ENCODE assay signal across 16 cellular contexts in genomic region chr2:190792956-190793888, GRCh38.
DNase-seq lines count a peak whose midpoint lies in the region; ATAC-seq and TF ChIP-seq lines count a peak whose summit lies in the region.
"Had no signal": no experiment of that assay in that cellular context is flagged by ENCODE, and none has a peak within 500 bp of the region (broad histone marks: within the 10 kb centered on the region; RNA-seq: fewer than 3 reads in every experiment).

No MANE protein-coding gene starts in this region.

- no peak overlapping the region for H3K27ac ChIP-seq in OCI-LY7 (ENCODE audit: low read depth, low read length, poor library complexity, severe bottlenecking)
- H3K27ac ChIP-seq: brain microvascular endothelial cell, SK-N-MC had no signal

- no peaks in the 10 kb centered on the region for H3K9me3 Mint-ChIP-seq in natural killer cell treated with Interleukin-12 subunit alpha and Interleukin-12 subunit beta and Interleukin-15 and Interleukin-18, amount 100 ng/mL, for 72 hours
- H3K9me3 Mint-ChIP-seq in natural killer cell = no peaks in the 10 kb centered on the region
- H3K9me3 Mint-ChIP-seq in activated T-helper 2 cell treated with anti-CD3 and anti-CD28 coated beads, Interferon-gamma antibody, Interleukin-2, Interleukin-4, amounts not matched to agents 10 μg/mL and 5 μg/mL and 100 μg/mL, durations not matched to agents 14 hours and 24 hours and 36 hours = no peaks in the 10 kb centered on the region

- H3K27me3 ChIP-seq in kidney epithelial cell (ENCODE audit: control insufficient read depth, insufficient read depth, low read length) = no peaks in the 10 kb centered on the region
- H3K27me3 ChIP-seq: BE2C, brain microvascular endothelial cell, tibial nerve had no signal

- CTCF ChIA-PET in OCI-LY7 (lab: Charles Lee; ENCODE audit: unreplicated experiment) = no interaction called here

- H3K27ac Mint-ChIP-seq in natural killer cell treated with Interleukin-12 subunit alpha and Interleukin-12 subunit beta and Interleukin-15 and Interleukin-18, amount 100 ng/mL, for 72 hours = peak overlapping the region in 1 of 2 donors; percentile 90
- peak overlapping the region in 1 of 2 donors; percentile 26 for H3K27ac Mint-ChIP-seq in natural killer cell
- peak overlapping the region; percentile 72 for H3K27ac Mint-ChIP-seq in activated T-helper 2 cell treated with anti-CD3 and anti-CD28 coated beads, Interferon-gamma antibody, Interleukin-2, Interleukin-4, amounts not matched to agents 10 μg/mL and 5 μg/mL and 100 μg/mL, durations not matched to agents 14 hours and 24 hours and 36 hours

- H3K36me3 ChIP-seq in kidney epithelial cell (ENCODE audit: control insufficient read depth, insufficient read depth, low read length) (no peaks in the 10 kb centered on the region), OCI-LY7 (ENCODE audit: insufficient read depth, low read length) (no peaks in the 10 kb centered on the region)
- H3K36me3 ChIP-seq: BE2C, brain microvascular endothelial cell, tibial nerve had no signal

- H3K9me2 ChIP-seq in OCI-LY7 (ENCODE audit: insufficient read depth, low read length) = no peaks in the 10 kb centered on the region

- peak overlapping the region; percentile 3 for H3K4me3 Mint-ChIP-seq in natural killer cell treated with Interleukin-12 subunit alpha and Interleukin-12 subunit beta and Interleukin-15 and Interleukin-18, amount 100 ng/mL, for 72 hours
- H3K4me3 Mint-ChIP-seq in natural killer cell = no peak overlapping the region
- H3K4me3 Mint-ChIP-seq in activated T-helper 2 cell treated with anti-CD3 and anti-CD28 coated beads, Interferon-gamma antibody, Interleukin-2, Interleukin-4, amounts not matched to agents 10 μg/mL and 5 μg/mL and 100 μg/mL, durations not matched to agents 14 hours and 24 hours and 36 hours (ENCODE audit: low read depth) = peak overlapping the region; percentile 53

- H3K36me3 Mint-ChIP-seq in natural killer cell treated with Interleukin-12 subunit alpha and Interleukin-12 subunit beta and Interleukin-15 and Interleukin-18, amount 100 ng/mL, for 72 hours = no peaks in the 10 kb centered on the region
- H3K36me3 Mint-ChIP-seq in natural killer cell = no peaks in the 10 kb centered on the region
- no peaks in the 10 kb centered on the region for H3K36me3 Mint-ChIP-seq in activated T-helper 2 cell treated with anti-CD3 and anti-CD28 coated beads, Interferon-gamma antibody, Interleukin-2, Interleukin-4, amounts not matched to agents 10 μg/mL and 5 μg/mL and 100 μg/mL, durations not matched to agents 14 hours and 24 hours and 36 hours (ENCODE audit: low read depth)

- H3K4me2 ChIP-seq in OCI-LY7 (ENCODE audit: low read length) = no peak overlapping the region

- no peaks in the 10 kb centered on the region for H3K4me1 ChIP-seq in OCI-LY7 (ENCODE audit: insufficient read depth, low read length, poor library complexity, severe bottlenecking)

- H3K79me2 ChIP-seq in OCI-LY7 (ENCODE audit: insufficient read depth, low read depth, low read length) = no peaks in the 10 kb centered on the region

- no peaks in the 10 kb centered on the region for H4K20me1 ChIP-seq in OCI-LY7 (ENCODE audit: insufficient read depth, low read length)

- intact Hi-C loops in natural killer cell (cut with micrococcal nuclease) (no loop called here), OCI-LY7 (cut with micrococcal nuclease; ENCODE audit: unreplicated experiment) (no loop called here)
- intact Hi-C loops in activated T-helper 2 cell treated with anti-CD3 and anti-CD28 coated beads, Interferon-gamma antibody, Interleukin-2, Interleukin-4, amounts not matched to agents 10 μg/mL and 5 μg/mL and 100 μg/mL, durations not matched to agents 14 hours and 24 hours and 36 hours (cut with micrococcal nuclease) = loop anchor here (1.0 kb wide), 1 partner anchor 71 kb away; no protein-coding TSS in a partner anchor

- peaks cover 20 to 28% of the 10 kb centered on the region in 2 donors for H3K4me1 Mint-ChIP-seq in natural killer cell treated with Interleukin-12 subunit alpha and Interleukin-12 subunit beta and Interleukin-15 and Interleukin-18, amount 100 ng/mL, for 72 hours (ENCODE audit: low read depth in 2 of 2)
- peaks cover 14 to 19% of the 10 kb centered on the region in 2 donors for H3K4me1 Mint-ChIP-seq in natural killer cell
- H3K4me1 Mint-ChIP-seq in activated T-helper 2 cell treated with anti-CD3 and anti-CD28 coated beads, Interferon-gamma antibody, Interleukin-2, Interleukin-4, amounts not matched to agents 10 μg/mL and 5 μg/mL and 100 μg/mL, durations not matched to agents 14 hours and 24 hours and 36 hours (ENCODE audit: low read depth) = peaks cover 59% of the 10 kb centered on the region

- BruUV-seq in OCI-LY7 (replicated peaks; lab: Mats Ljungman, UMichigan) = no TSS peak

- no peak for DNase-seq in natural killer cell treated with Interleukin-12 subunit alpha and Interleukin-12 subunit beta and Interleukin-15 and Interleukin-18, amount 100 ng/mL, for 72 hours (ENCODE audit: low spot score)
- no peak for DNase-seq in natural killer cell
- no peak for DNase-seq in activated T-helper 2 cell treated with anti-CD3 and anti-CD28 coated beads, Interferon-gamma antibody, Interleukin-2, Interleukin-4, amounts not matched to agents 10 μg/mL and 5 μg/mL and 100 μg/mL, durations not matched to agents 14 hours and 24 hours and 36 hours (ENCODE audit: low spot score)
- peak; percentile 79 for DNase-seq in kidney epithelial cell (ENCODE audit: low read depth)
- no peak for DNase-seq in NAMALWA (ENCODE audit: low spot score)
- no peak for DNase-seq in D341Med (ENCODE audit: low spot score)
- no peak for DNase-seq in OCI-LY7 (ENCODE audit: low spot score)
- DNase-seq: BE2C; brain microvascular endothelial cell; DMS79 treated with DMSO at 0.1 percent for 48 hours; mucosa of descending colon; posterior cingulate gyrus; stimulated activated CD4-positive, alpha-beta T cell treated with anti-CD3 and anti-CD28 coated beads, Interleukin-15, amount 100 ng/mL, for 24 hours had no signal

- H3K4me3 ChIP-seq in kidney epithelial cell (ENCODE audit: low read depth, low read length) (no peak overlapping the region), OCI-LY7 (ENCODE audit: low read depth, low read length, poor library complexity, severe bottlenecking) (no peak overlapping the region)
- H3K4me3 ChIP-seq: mucosa of descending colon, SK-N-MC, tibial nerve had no signal

- no peaks in the 10 kb centered on the region for H3K9me3 ChIP-seq in OCI-LY7 (ENCODE audit: low read length)
- H3K9me3 ChIP-seq: BE2C, mucosa of descending colon, tibial nerve had no signal

- H2AFZ ChIP-seq in OCI-LY7 (ENCODE audit: low read length) = no peak overlapping the region

- no peaks in the 10 kb centered on the region for H3K27me3 Mint-ChIP-seq in natural killer cell treated with Interleukin-12 subunit alpha and Interleukin-12 subunit beta and Interleukin-15 and Interleukin-18, amount 100 ng/mL, for 72 hours
- H3K27me3 Mint-ChIP-seq in natural killer cell (ENCODE audit: low read depth in 2 of 2) = no peaks in the 10 kb centered on the region
- H3K27me3 Mint-ChIP-seq in activated T-helper 2 cell treated with anti-CD3 and anti-CD28 coated beads, Interferon-gamma antibody, Interleukin-2, Interleukin-4, amounts not matched to agents 10 μg/mL and 5 μg/mL and 100 μg/mL, durations not matched to agents 14 hours and 24 hours and 36 hours (ENCODE audit: low read depth) = no peaks in the 10 kb centered on the region

- TF ChIP-seq CTCF in natural killer cell (IDR thresholded peaks at IDR 0.05) = no peak
- TF ChIP-seq CTCF in kidney epithelial cell (IDR thresholded peaks at IDR 0.05; ENCODE audit: insufficient read depth, low read length, poor library complexity, severe bottlenecking) = no peak
- TF ChIP-seq CTCF in OCI-LY7 (conservative IDR thresholded peaks at IDR 0.05; ENCODE audit: low read length) = no peak

- ATAC-seq in natural killer cell treated with Interleukin-12 subunit alpha and Interleukin-12 subunit beta and Interleukin-15 and Interleukin-18, amount 100 ng/mL, for 72 hours = no peak
- ATAC-seq in natural killer cell = no peak
- no peak for ATAC-seq in HG03521 (IDR thresholded peaks at IDR 0.05; ENCODE audit: unreplicated experiment)
- ATAC-seq: mucosa of descending colon had no signal

- POLR2A ChIA-PET in OCI-LY7 (lab: Charles Lee) = interaction anchor here (0.6 to 0.7 kb wide), 3 partner anchors 27 to 352 kb away, joined by 3 to 4 read pairs (median 3); no protein-coding TSS in a partner anchor
